In genomic region chr5:57302643-57303042, GRCh38 we compare ENCODE assay signal across 1 cellular context.
TF ChIP-seq lines count a peak whose summit lies in the region.

No MANE protein-coding gene starts in this region.

TF ChIP-seq in A549, 52 proteins besides CTCF, POLR2A, EP300 and RAD21 (continued from another document):
- TF ChIP-seq REST (IDR thresholded peaks at IDR 0.05) (no peak), HMGXB4 (CRISPR knock-in tag; IDR thresholded peaks at IDR 0.05; ENCODE audit: borderline replicate concordance) (no peak), RNF2 (IDR thresholded peaks at IDR 0.05; ENCODE audit: borderline replicate concordance, low read depth) (no peak), TP53 (CRISPR knock-in tag; IDR thresholded peaks at IDR 0.05) (no peak), RARB (CRISPR knock-in tag; IDR thresholded peaks at IDR 0.05) (no peak)
